ENCODE assay signal across 1 cellular context in the genomic region with DNA sequence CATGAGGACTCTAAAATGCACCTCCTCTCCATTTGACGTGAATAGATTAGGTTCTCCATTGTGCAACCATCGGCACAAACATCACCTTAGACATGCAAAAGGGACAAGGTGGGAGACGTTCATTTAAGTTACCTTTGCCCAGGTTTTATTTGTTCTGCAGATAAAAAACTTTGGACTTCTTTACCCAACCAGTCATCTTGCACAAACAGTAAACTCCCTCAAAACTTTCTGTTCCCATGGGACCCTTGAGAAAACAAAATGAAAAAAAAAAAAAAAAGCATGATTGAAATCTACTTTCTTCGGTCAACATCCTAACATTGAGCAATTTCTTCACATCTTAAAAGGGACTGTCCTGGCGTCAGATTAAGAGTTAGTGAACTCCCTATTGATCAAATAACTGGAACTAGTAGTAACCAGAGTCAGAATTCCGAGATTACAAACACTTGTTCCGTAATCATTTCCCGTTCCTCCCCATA.
TF ChIP-seq lines count a peak whose summit lies in the region.

No MANE protein-coding gene starts in this region.

TF ChIP-seq in HepG2, 621 proteins besides CTCF, POLR2A, EP300 and RAD21 (continued from another document and continues in another):
- TF ChIP-seq, protein P1, sequence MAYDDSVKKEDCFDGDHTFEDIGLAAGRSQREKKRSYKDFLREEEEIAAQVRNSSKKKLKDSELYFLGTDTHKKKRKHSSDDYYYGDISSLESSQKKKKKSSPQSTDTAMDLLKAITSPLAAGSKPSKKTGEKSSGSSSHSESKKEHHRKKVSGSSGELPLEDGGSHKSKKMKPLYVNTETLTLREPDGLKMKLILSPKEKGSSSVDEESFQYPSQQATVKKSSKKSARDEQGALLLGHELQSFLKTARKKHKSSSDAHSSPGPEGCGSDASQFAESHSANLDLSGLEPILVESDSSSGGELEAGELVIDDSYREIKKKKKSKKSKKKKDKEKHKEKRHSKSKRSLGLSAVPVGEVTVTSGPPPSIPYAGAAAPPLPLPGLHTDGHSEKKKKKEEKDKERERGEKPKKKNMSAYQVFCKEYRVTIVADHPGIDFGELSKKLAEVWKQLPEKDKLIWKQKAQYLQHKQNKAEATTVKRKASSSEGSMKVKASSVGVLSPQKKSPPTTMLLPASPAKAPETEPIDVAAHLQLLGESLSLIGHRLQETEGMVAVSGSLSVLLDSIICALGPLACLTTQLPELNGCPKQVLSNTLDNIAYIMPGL (CRISPR knock-in tag; IDR thresholded peaks at IDR 0.05; ENCODE audit: borderline replicate concordance in 1 of 2, low read depth in 1 of 2) = 0 out of 4 replicates have a peak, but pooled peaks of 1 of the 2 experiments have one; percentile 23
- peak; percentile 54; the same call in 1 of the 2 replicates for TF ChIP-seq ZNF124 (CRISPR knock-in tag; IDR thresholded peaks at IDR 0.05)
- peak; percentile 21; the same call in 1 of the 2 replicates for TF ChIP-seq RXRA (CRISPR knock-in tag; IDR thresholded peaks at IDR 0.05)
- TF ChIP-seq, protein P2, sequence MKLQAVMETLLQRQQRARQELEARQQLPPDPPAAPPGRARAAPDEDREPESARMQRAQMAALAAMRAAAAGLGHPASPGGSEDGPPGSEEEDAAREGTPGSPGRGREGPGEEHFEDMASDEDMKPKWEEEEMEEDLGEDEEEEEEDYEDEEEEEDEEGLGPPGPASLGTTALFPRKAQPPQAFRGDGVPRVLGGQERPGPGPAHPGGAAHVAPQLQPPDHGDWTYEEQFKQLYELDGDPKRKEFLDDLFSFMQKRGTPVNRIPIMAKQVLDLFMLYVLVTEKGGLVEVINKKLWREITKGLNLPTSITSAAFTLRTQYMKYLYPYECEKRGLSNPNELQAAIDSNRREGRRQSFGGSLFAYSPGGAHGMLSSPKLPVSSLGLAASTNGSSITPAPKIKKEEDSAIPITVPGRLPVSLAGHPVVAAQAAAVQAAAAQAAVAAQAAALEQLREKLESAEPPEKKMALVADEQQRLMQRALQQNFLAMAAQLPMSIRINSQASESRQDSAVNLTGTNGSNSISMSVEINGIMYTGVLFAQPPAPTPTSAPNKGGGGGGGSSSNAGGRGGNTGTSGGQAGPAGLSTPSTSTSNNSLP (IDR thresholded peaks at IDR 0.05; ENCODE audit: low read depth, low read length) = peak; percentile 68
- no peak for TF ChIP-seq MIER3 (CRISPR knock-in tag; IDR thresholded peaks at IDR 0.05; ENCODE audit: borderline replicate concordance)
- no peak for TF ChIP-seq ZNF556 (CRISPR knock-in tag; IDR thresholded peaks at IDR 0.05; ENCODE audit: borderline replicate concordance)
- TF ChIP-seq BRCA1 (CRISPR knock-in tag; IDR thresholded peaks at IDR 0.05) = 0 out of 2 replicates have a peak, but pooled peaks have one; percentile 57
- 0 out of 2 replicates have a peak, but pooled peaks have one; percentile 46 for TF ChIP-seq NFKBIZ (CRISPR knock-in tag; IDR thresholded peaks at IDR 0.05)
- TF ChIP-seq, protein P3, sequence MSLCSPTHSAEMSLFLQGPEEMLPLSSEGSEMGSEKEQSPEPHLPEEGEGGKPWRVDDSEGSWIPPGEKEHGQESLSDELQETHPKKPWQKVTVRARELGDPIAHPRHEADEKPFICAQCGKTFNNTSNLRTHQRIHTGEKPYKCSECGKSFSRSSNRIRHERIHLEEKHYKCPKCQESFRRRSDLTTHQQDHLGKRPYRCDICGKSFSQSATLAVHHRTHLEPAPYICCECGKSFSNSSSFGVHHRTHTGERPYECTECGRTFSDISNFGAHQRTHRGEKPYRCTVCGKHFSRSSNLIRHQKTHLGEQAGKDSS (CRISPR knock-in tag; IDR thresholded peaks at IDR 0.05; ENCODE audit: borderline replicate concordance, low read depth) = no peak
- TF ChIP-seq SUZ12 (IDR thresholded peaks at IDR 0.05; ENCODE audit: low read depth, low read length) = no peak
- TF ChIP-seq TBX2 (CRISPR knock-in tag; IDR thresholded peaks at IDR 0.05; ENCODE audit: borderline replicate concordance) = peak; percentile 64
- TF ChIP-seq ZNF619 (CRISPR knock-in tag; IDR thresholded peaks at IDR 0.05) = no peak
- TF ChIP-seq NR2F2 (IDR thresholded peaks at IDR 0.05; ENCODE audit: borderline replicate concordance, low read depth) = peak; percentile 75; the same call in 1 of the 2 replicates
- TF ChIP-seq, protein P4, sequence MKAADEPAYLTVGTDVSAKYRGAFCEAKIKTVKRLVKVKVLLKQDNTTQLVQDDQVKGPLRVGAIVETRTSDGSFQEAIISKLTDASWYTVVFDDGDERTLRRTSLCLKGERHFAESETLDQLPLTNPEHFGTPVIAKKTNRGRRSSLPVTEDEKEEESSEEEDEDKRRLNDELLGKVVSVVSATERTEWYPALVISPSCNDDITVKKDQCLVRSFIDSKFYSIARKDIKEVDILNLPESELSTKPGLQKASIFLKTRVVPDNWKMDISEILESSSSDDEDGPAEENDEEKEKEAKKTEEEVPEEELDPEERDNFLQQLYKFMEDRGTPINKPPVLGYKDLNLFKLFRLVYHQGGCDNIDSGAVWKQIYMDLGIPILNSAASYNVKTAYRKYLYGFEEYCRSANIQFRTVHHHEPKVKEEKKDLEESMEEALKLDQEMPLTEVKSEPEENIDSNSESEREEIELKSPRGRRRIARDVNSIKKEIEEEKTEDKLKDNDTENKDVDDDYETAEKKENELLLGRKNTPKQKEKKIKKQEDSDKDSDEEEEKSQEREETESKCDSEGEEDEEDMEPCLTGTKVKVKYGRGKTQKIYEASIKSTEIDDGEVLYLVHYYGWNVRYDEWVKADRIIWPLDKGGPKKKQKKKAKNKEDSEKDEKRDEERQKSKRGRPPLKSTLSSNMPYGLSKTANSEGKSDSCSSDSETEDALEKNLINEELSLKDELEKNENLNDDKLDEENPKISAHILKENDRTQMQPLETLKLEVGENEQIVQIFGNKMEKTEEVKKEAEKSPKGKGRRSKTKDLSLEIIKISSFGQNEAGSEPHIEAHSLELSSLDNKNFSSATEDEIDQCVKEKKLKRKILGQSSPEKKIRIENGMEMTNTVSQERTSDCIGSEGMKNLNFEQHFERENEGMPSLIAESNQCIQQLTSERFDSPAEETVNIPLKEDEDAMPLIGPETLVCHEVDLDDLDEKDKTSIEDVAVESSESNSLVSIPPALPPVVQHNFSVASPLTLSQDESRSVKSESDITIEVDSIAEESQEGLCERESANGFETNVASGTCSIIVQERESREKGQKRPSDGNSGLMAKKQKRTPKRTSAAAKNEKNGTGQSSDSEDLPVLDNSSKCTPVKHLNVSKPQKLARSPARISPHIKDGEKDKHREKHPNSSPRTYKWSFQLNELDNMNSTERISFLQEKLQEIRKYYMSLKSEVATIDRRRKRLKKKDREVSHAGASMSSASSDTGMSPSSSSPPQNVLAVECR (CRISPR knock-in tag; IDR thresholded peaks at IDR 0.05; ENCODE audit: borderline replicate concordance) = peak; percentile 17; the same call in 1 of the 2 replicates
- TF ChIP-seq ZNF44 (CRISPR knock-in tag; IDR thresholded peaks at IDR 0.05) = no peak
- TF ChIP-seq, protein P5, sequence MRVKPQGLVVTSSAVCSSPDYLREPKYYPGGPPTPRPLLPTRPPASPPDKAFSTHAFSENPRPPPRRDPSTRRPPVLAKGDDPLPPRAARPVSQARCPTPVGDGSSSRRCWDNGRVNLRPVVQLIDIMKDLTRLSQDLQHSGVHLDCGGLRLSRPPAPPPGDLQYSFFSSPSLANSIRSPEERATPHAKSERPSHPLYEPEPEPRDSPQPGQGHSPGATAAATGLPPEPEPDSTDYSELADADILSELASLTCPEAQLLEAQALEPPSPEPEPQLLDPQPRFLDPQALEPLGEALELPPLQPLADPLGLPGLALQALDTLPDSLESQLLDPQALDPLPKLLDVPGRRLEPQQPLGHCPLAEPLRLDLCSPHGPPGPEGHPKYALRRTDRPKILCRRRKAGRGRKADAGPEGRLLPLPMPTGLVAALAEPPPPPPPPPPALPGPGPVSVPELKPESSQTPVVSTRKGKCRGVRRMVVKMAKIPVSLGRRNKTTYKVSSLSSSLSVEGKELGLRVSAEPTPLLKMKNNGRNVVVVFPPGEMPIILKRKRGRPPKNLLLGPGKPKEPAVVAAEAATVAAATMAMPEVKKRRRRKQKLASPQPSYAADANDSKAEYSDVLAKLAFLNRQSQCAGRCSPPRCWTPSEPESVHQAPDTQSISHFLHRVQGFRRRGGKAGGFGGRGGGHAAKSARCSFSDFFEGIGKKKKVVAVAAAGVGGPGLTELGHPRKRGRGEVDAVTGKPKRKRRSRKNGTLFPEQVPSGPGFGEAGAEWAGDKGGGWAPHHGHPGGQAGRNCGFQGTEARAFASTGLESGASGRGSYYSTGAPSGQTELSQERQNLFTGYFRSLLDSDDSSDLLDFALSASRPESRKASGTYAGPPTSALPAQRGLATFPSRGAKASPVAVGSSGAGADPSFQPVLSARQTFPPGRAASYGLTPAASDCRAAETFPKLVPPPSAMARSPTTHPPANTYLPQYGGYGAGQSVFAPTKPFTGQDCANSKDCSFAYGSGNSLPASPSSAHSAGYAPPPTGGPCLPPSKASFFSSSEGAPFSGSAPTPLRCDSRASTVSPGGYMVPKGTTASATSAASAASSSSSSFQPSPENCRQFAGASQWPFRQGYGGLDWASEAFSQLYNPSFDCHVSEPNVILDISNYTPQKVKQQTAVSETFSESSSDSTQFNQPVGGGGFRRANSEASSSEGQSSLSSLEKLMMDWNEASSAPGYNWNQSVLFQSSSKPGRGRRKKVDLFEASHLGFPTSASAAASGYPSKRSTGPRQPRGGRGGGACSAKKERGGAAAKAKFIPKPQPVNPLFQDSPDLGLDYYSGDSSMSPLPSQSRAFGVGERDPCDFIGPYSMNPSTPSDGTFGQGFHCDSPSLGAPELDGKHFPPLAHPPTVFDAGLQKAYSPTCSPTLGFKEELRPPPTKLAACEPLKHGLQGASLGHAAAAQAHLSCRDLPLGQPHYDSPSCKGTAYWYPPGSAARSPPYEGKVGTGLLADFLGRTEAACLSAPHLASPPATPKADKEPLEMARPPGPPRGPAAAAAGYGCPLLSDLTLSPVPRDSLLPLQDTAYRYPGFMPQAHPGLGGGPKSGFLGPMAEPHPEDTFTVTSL (CRISPR knock-in tag; IDR thresholded peaks at IDR 0.05; ENCODE audit: borderline replicate concordance) = peak; percentile 83
- TF ChIP-seq, protein P6, sequence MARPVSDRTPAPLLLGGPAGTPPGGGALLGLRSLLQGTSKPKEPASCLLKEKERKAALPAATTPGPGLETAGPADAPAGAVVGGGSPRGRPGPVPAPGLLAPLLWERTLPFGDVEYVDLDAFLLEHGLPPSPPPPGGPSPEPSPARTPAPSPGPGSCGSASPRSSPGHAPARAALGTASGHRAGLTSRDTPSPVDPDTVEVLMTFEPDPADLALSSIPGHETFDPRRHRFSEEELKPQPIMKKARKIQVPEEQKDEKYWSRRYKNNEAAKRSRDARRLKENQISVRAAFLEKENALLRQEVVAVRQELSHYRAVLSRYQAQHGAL (CRISPR knock-in tag; IDR thresholded peaks at IDR 0.05; ENCODE audit: not compliant biosample characterization) = no peak
- TF ChIP-seq FOXJ3 (CRISPR knock-in tag; IDR thresholded peaks at IDR 0.05; ENCODE audit: borderline replicate concordance) = peak; percentile 92
- TF ChIP-seq, protein P7, sequence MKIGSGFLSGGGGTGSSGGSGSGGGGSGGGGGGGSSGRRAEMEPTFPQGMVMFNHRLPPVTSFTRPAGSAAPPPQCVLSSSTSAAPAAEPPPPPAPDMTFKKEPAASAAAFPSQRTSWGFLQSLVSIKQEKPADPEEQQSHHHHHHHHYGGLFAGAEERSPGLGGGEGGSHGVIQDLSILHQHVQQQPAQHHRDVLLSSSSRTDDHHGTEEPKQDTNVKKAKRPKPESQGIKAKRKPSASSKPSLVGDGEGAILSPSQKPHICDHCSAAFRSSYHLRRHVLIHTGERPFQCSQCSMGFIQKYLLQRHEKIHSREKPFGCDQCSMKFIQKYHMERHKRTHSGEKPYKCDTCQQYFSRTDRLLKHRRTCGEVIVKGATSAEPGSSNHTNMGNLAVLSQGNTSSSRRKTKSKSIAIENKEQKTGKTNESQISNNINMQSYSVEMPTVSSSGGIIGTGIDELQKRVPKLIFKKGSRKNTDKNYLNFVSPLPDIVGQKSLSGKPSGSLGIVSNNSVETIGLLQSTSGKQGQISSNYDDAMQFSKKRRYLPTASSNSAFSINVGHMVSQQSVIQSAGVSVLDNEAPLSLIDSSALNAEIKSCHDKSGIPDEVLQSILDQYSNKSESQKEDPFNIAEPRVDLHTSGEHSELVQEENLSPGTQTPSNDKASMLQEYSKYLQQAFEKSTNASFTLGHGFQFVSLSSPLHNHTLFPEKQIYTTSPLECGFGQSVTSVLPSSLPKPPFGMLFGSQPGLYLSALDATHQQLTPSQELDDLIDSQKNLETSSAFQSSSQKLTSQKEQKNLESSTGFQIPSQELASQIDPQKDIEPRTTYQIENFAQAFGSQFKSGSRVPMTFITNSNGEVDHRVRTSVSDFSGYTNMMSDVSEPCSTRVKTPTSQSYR (CRISPR knock-in tag; IDR thresholded peaks at IDR 0.05; ENCODE audit: borderline replicate concordance) = peak; percentile 11; the same call in 1 of the 2 replicates
- TF ChIP-seq ZNF720 (CRISPR knock-in tag; IDR thresholded peaks at IDR 0.05) = no peak
- TF ChIP-seq, protein P8, sequence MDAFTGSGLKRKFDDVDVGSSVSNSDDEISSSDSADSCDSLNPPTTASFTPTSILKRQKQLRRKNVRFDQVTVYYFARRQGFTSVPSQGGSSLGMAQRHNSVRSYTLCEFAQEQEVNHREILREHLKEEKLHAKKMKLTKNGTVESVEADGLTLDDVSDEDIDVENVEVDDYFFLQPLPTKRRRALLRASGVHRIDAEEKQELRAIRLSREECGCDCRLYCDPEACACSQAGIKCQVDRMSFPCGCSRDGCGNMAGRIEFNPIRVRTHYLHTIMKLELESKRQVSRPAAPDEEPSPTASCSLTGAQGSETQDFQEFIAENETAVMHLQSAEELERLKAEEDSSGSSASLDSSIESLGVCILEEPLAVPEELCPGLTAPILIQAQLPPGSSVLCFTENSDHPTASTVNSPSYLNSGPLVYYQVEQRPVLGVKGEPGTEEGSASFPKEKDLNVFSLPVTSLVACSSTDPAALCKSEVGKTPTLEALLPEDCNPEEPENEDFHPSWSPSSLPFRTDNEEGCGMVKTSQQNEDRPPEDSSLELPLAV (CRISPR knock-in tag; conservative IDR thresholded peaks at IDR 0.05; ENCODE audit: low read depth) = no peak
- TF ChIP-seq CREM (IDR thresholded peaks at IDR 0.05) = peak; percentile 95
- TF ChIP-seq CREM (CRISPR knock-in tag; IDR thresholded peaks at IDR 0.05) = no peak
- TF ChIP-seq JARID2 (CRISPR knock-in tag; IDR thresholded peaks at IDR 0.05; ENCODE audit: insufficient replicate concordance) = no peak
- no peak for TF ChIP-seq ZNF468 (CRISPR knock-in tag; IDR thresholded peaks at IDR 0.05)
- TF ChIP-seq SPEN (CRISPR knock-in tag; IDR thresholded peaks at IDR 0.05; ENCODE audit: low read depth) = no peak
- peak; percentile 54 for TF ChIP-seq RARA (CRISPR knock-in tag; IDR thresholded peaks at IDR 0.05)
- 0 out of 2 replicates have a peak, but pooled peaks have one; percentile 47 for TF ChIP-seq HOXA5 (CRISPR knock-in tag; IDR thresholded peaks at IDR 0.05)
- no peak for TF ChIP-seq ZNF766 (CRISPR knock-in tag; IDR thresholded peaks at IDR 0.05; ENCODE audit: borderline replicate concordance)
- TF ChIP-seq TCF7L2 (IDR thresholded peaks at IDR 0.05; ENCODE audit: low read depth, low read length) = peak; percentile 82
- TF ChIP-seq, protein P9, sequence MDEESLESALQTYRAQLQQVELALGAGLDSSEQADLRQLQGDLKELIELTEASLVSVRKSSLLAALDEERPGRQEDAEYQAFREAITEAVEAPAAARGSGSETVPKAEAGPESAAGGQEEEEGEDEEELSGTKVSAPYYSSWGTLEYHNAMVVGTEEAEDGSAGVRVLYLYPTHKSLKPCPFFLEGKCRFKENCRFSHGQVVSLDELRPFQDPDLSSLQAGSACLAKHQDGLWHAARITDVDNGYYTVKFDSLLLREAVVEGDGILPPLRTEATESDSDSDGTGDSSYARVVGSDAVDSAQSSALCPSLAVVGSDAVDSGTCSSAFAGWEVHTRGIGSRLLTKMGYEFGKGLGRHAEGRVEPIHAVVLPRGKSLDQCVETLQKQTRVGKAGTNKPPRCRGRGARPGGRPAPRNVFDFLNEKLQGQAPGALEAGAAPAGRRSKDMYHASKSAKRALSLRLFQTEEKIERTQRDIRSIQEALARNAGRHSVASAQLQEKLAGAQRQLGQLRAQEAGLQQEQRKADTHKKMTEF (CRISPR knock-in tag; IDR thresholded peaks at IDR 0.05) = peak; percentile 68; the same call in 1 of the 2 replicates
